In the genomic region with DNA sequence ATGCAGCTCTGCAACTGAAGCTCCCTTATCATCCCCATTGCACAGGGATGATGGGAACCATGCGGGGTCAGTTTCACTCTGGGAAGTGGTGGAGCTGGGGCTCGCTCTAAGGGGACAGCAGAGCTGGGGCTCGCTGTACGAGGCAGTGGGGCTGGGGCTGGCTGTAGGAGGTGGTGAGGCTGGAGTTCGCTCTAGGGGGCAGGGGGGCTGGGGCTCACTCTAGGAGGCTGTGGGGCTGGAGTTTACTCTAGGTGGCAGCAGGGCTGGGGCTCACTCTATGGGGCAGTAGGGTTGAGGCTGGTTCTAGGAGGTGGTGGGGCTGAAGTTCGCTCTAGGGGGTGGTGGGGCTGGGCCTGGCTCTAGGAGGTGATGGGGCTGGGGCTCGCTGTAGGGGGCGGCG, we compare ENCODE assay signal across 19 cellular contexts.
"Had no signal": no experiment of that assay in that cellular context is flagged by ENCODE, and none has a peak within 500 bp of the region (broad histone marks: within the 10 kb centered on the region; RNA-seq: fewer than 3 reads in every experiment).

No MANE protein-coding gene starts in this region.

- H3K4me1 Mint-ChIP-seq: immature natural killer cell, mesothelial cell of epicardium had no signal

- H3K4me3 ChIP-seq: colonic mucosa, esophagus muscularis mucosa, gastroesophageal sphincter, heart left ventricle, hepatocyte, left lung, lower lobe of right lung, mucosa of descending colon had no signal

- H3K9me3 Mint-ChIP-seq: dendritic cell treated with granulocyte-macrophage colony-stimulating factor and Interleukin-4, amounts not matched to agents 40 ng/mL and 50 ng/mL, for 4 days; effector memory CD8-positive, alpha-beta T cell; immature natural killer cell; mesothelial cell of epicardium had no signal

- H3K27me3 Mint-ChIP-seq: dendritic cell treated with granulocyte-macrophage colony-stimulating factor and Interleukin-4, amounts not matched to agents 40 ng/mL and 50 ng/mL, for 4 days had no signal

- ATAC-seq: effector memory CD8-positive, alpha-beta T cell; foreskin keratinocyte; gastroesophageal sphincter; heart left ventricle; left lung; left ventricle myocardium superior; lower lobe of right lung; mucosa of descending colon had no signal

- H3K36me3 ChIP-seq: colonic mucosa, esophagus muscularis mucosa, gastroesophageal sphincter, heart left ventricle, left lung, lower lobe of right lung had no signal

- H3K36me3 Mint-ChIP-seq: immature natural killer cell, mesothelial cell of epicardium had no signal

- H3K9me3 ChIP-seq: colonic mucosa, esophagus muscularis mucosa, gastroesophageal sphincter, heart left ventricle, left lung, lower lobe of right lung, mucosa of descending colon had no signal

- H3K27ac ChIP-seq: colonic mucosa, esophagus muscularis mucosa, foreskin keratinocyte, gastroesophageal sphincter, heart left ventricle, hepatocyte, left lung, lower lobe of right lung had no signal

- H3K27me3 ChIP-seq: colonic mucosa, foreskin keratinocyte, heart left ventricle, hepatocyte, left lung had no signal

- H3K4me1 ChIP-seq: colonic mucosa, esophagus muscularis mucosa, foreskin keratinocyte, gastroesophageal sphincter, heart left ventricle, left lung, lower lobe of right lung had no signal

- H3K27ac Mint-ChIP-seq: dendritic cell treated with granulocyte-macrophage colony-stimulating factor and Interleukin-4, amounts not matched to agents 40 ng/mL and 50 ng/mL, for 4 days; effector memory CD8-positive, alpha-beta T cell; immature natural killer cell; mesothelial cell of epicardium had no signal

- H3K4me3 Mint-ChIP-seq: dendritic cell treated with granulocyte-macrophage colony-stimulating factor and Interleukin-4, amounts not matched to agents 40 ng/mL and 50 ng/mL, for 4 days; effector memory CD8-positive, alpha-beta T cell; immature natural killer cell; mesothelial cell of epicardium had no signal

- DNase-seq: colonic mucosa; cortex of kidney; effector CD8-positive, alpha-beta T cell; effector memory CD8-positive, alpha-beta T cell; foreskin keratinocyte; heart left ventricle; hypothalamus; immature natural killer cell; left cardiac atrium; left lung; left ventricle myocardium superior; lower lobe of right lung; mesenchymal stem cell; mucosa of descending colon had no signal
